8 cellular contexts compared by ENCODE assay signal in genomic region chr21:33229776-33230517, GRCh38. TPM values are rescaled to one million over a fixed set of nuclear protein-coding genes. Genes with fewer than 3 reads are reported as not detected.
DNase-seq lines count a peak whose midpoint lies in the region; ATAC-seq, FAIRE-seq and TF ChIP-seq lines count a peak whose summit lies in the region.

Gene IFNAR2, plus strand, starts transcription at chr21:33229938. Its CDS starts 11,985 bp downstream, at chr21:33241923.

- peak within 1 kb of the TSS; percentile 92 for H3K4me3 ChIP-seq in WERI-Rb-1 (ENCODE audit: low read depth, low read length)
- peak within 1 kb of the TSS; percentile 95 for H3K4me3 ChIP-seq in bronchial epithelial cell (ENCODE audit: low read depth, low read length)
- H3K4me3 ChIP-seq in small intestine (ENCODE audit: low read depth in 1 of 2, low read length in 2 of 2), result peak within 1 kb of the TSS; percentile 98 to 99

- peak within 1 kb of the TSS; percentile 86 to 97 (median 94) for H3K4me3 Mint-ChIP-seq in immature natural killer cell

- DNase-seq in NCI-H2081 treated with DMSO at 0.1 percent for 48 hours (lab: John Stamatoyannopoulos, UW) (peak; percentile 8), WERI-Rb-1 (peak; percentile 85), bronchial epithelial cell (ENCODE audit: low read depth) (no peak), immature natural killer cell (peak; percentile 67 to 72 (median 70)), small intestine (peak; percentile 59)

- peaks cover 57 to 70% of the 10 kb centered on the region in 2 donors for H3K4me1 Mint-ChIP-seq in immature natural killer cell

- 0 to 1% (median 1%) methylated on average over 63 to 95 of the region's 95 CpGs for WGBS in small intestine, 3 donors

- H3K27me3 ChIP-seq in WERI-Rb-1 (ENCODE audit: insufficient read depth, low read depth, severe bottlenecking) (no peaks in the 10 kb centered on the region), bronchial epithelial cell (ENCODE audit: control insufficient read depth, insufficient read depth, low read length) (no peaks in the 10 kb centered on the region), small intestine (ENCODE audit: control insufficient read depth in 2 of 2, insufficient read depth in 2 of 2, low read length in 2 of 2) (no peaks in the 10 kb centered on the region)

- peaks cover 15% of the 10 kb centered on the region; the same call in 1 of the 2 replicates for H3K36me3 ChIP-seq in WERI-Rb-1
- no peaks in the 10 kb centered on the region for H3K36me3 ChIP-seq in bronchial epithelial cell (ENCODE audit: control insufficient read depth, insufficient read depth, low read length)
- H3K36me3 ChIP-seq in small intestine (ENCODE audit: control insufficient read depth in 2 of 2, insufficient read depth in 2 of 2, low read length in 2 of 2), result no peaks in the 10 kb centered on the region

- TF ChIP-seq CTCF in WERI-Rb-1 (IDR thresholded peaks at IDR 0.05; ENCODE audit: low read depth, low read length) (no peak), bronchial epithelial cell (IDR thresholded peaks at IDR 0.05; ENCODE audit: insufficient read depth, low read length, severe bottlenecking) (no peak)

- no peaks in the 10 kb centered on the region for H3K9me3 Mint-ChIP-seq in immature natural killer cell

- H3K9me3 ChIP-seq in WERI-Rb-1 (ENCODE audit: severe bottlenecking), result peaks cover 3% of the 10 kb centered on the region
- H3K9me3 ChIP-seq in small intestine (ENCODE audit: control insufficient read depth, low read depth), result no peaks in the 10 kb centered on the region

- peaks cover 0 to 2% of the 10 kb centered on the region in 2 donors for H3K4me1 ChIP-seq in small intestine (ENCODE audit: control insufficient read depth in 2 of 2, insufficient read depth in 1 of 2, low read depth in 1 of 2, low read length in 1 of 2)

- ATAC-seq in GM18511 (IDR thresholded peaks at IDR 0.05; ENCODE audit: unreplicated experiment) (peak; percentile 73), HG02870 (IDR thresholded peaks at IDR 0.05; ENCODE audit: unreplicated experiment) (peak; percentile 72), HG03378 (IDR thresholded peaks at IDR 0.05; ENCODE audit: unreplicated experiment) (no peak)

- H3K27me3 Mint-ChIP-seq in immature natural killer cell (ENCODE audit: low read depth in 3 of 3), result peaks cover 0 to 12% (median 8%) of the 10 kb centered on the region in 3 donors

- FAIRE-seq in bronchial epithelial cell (lab: Jason Lieb, UNC) (no peak), small intestine (lab: Jason Lieb, UNC) (no peak)

- H3K27ac ChIP-seq in WERI-Rb-1 (peak within 1 kb of the TSS; percentile 89), small intestine (ENCODE audit: low read depth in 1 of 2, low read length in 1 of 2) (peak within 1 kb of the TSS; percentile 96 to 98)

- peak within 1 kb of the TSS; percentile 77 to 93 (median 88) for H3K27ac Mint-ChIP-seq in immature natural killer cell

- H3K36me3 Mint-ChIP-seq in immature natural killer cell, result peaks cover 0 to 6% (median 6%) of the 10 kb centered on the region in 3 donors

RNA-seq across cellular contexts. Expression of gene IFNAR2, which starts in this region (rescaled TPM):
- total RNA-seq in bronchial epithelial cell, result 1.4 and 2.1 TPM in 2 replicates
- 100 to 1,000 TPM in 1 of 3 donors, 10 to 100 TPM in 2; 76.8 to 111 (median 87.9) TPM for polyA plus RNA-seq in immature natural killer cell
- 10 to 100 TPM in 2 of 3 donors, 1 to 10 TPM in 1; 4.9 to 15.8 (median 12.7) TPM for polyA plus RNA-seq in small intestine

Comparison
In these comparisons a context has a peak if more than half of its experiments do, and no peak if none do; other contexts are left out.
1. RNA of gene IFNAR2 (polyA plus RNA-seq): 76.8 to 111 TPM in immature natural killer cell; 4.9 to 15.8 TPM in small intestine; every median in the first group is over 4 times any median in the second.
2. Peak in every context shown above with its lines, with median percentiles within 50 percentile points of each other: H3K4me3 ChIP-seq.